9 cellular contexts compared by ENCODE assay signal in genomic region chr16:73878616-73879015, GRCh38.
A peak's percentile ranks its signal among the peaks of the same experiment; 100 is the strongest.
DNase-seq lines count a peak whose midpoint lies in the region; ATAC-seq and TF ChIP-seq lines count a peak whose summit lies in the region.
"Had no signal": no experiment of that assay in that cellular context is flagged by ENCODE, and none has a peak within 500 bp of the region (broad histone marks: within the 10 kb centered on the region; RNA-seq: fewer than 3 reads in every experiment).

No MANE protein-coding gene starts in this region.

- H3K4me3 ChIP-seq in psoas muscle, result no peak overlapping the region

- no peak overlapping the region for H3K4me3 Mint-ChIP-seq in CD14-positive monocyte
- H3K4me3 Mint-ChIP-seq: IgD-negative memory B cell had no signal

- H3K9me3 ChIP-seq in psoas muscle, result no peaks in the 10 kb centered on the region

- H3K27ac ChIP-seq in RWPE1 (no peak overlapping the region), psoas muscle (no peak overlapping the region)

- no peaks in the 10 kb centered on the region for H3K4me1 ChIP-seq in psoas muscle

- H3K4me1 Mint-ChIP-seq in CD14-positive monocyte, result no peaks in the 10 kb centered on the region
- H3K4me1 Mint-ChIP-seq: IgD-negative memory B cell had no signal

- TF ChIP-seq CTCF in RWPE1 (conservative IDR thresholded peaks at IDR 0.05; ENCODE audit: low read depth), result peak; percentile 44
- peak; percentile 69 for TF ChIP-seq CTCF in psoas muscle (IDR thresholded peaks at IDR 0.05)
- TF ChIP-seq CTCF in CD14-positive monocyte (IDR thresholded peaks at IDR 0.05), result no peak

- no peaks in the 10 kb centered on the region for H3K36me3 Mint-ChIP-seq in CD14-positive monocyte
- H3K36me3 Mint-ChIP-seq: IgD-negative memory B cell had no signal

- 12 to 23% (median 22%) methylated on average over 2 of the region's 2 CpGs for WGBS in psoas muscle, 3 donors

- DNase-seq in DMS79 (lab: John Stamatoyannopoulos, UW), result peak; percentile 21
- DNase-seq in LHCN-M2 (ENCODE audit: low read depth), result peak; percentile 45
- DNase-seq in RWPE1 (ENCODE audit: low spot score), result peak; percentile 48
- peak; percentile 66 for DNase-seq in fibroblast of gingiva (ENCODE audit: low read depth)
- no peak for DNase-seq in psoas muscle
- DNase-seq in CD14-positive monocyte (ENCODE audit: low spot score), result no peak

- CTCF ChIA-PET in RWPE1 (lab: Yijun Ruan, JAX), result interaction anchor here (0.5 to 1.4 kb wide), 34 partner anchors 9 to 1754 kb away, joined by 3 to 13 read pairs (median 4); no protein-coding TSS in a partner anchor

- peak in 3 of 4 donors; percentile 30 to 72 (median 58) for ATAC-seq in psoas muscle
- no peak for ATAC-seq in GM18498 (IDR thresholded peaks at IDR 0.05; ENCODE audit: unreplicated experiment)
- ATAC-seq in HG02852 (IDR thresholded peaks at IDR 0.05; ENCODE audit: unreplicated experiment), result no peak

- H3K27me3 Mint-ChIP-seq in CD14-positive monocyte (ENCODE audit: low read depth in 3 of 3), result peaks cover 0 to 3% (median 2%) of the 10 kb centered on the region in 3 donors
- H3K27me3 Mint-ChIP-seq: IgD-negative memory B cell had no signal

- no peaks in the 10 kb centered on the region for H3K36me3 ChIP-seq in psoas muscle (ENCODE audit: insufficient read depth in 1 of 2, low read depth in 1 of 2)

- H3K9me3 Mint-ChIP-seq in CD14-positive monocyte, result no peaks in the 10 kb centered on the region
- H3K9me3 Mint-ChIP-seq: IgD-negative memory B cell had no signal

- POLR2A ChIA-PET in RWPE1 (lab: Yijun Ruan, JAX; ENCODE audit: low non-redundant PET), result no interaction called here

- H3K27ac Mint-ChIP-seq in CD14-positive monocyte, result no peak overlapping the region
- H3K27ac Mint-ChIP-seq: IgD-negative memory B cell had no signal

- intact Hi-C loops in psoas muscle (cut with DNase I) (loop anchor here (5.0 to 10.0 kb wide), 3 partner anchors 311 to 1754 kb away; no protein-coding TSS in a partner anchor), CD14-positive monocyte (cut with micrococcal nuclease) (no loop called here)

- H3K27me3 ChIP-seq in psoas muscle (ENCODE audit: insufficient read depth in 3 of 3, low read length in 2 of 3), result no peaks in the 10 kb centered on the region

Comparison
In these comparisons a context has a peak if more than half of its experiments do, and no peak if none do; other contexts are left out.
1. DNase-seq: peak in DMS79 (single experiment), LHCN-M2 (single experiment), RWPE1 (single experiment) and fibroblast of gingiva (single experiment); none in psoas muscle (0 of 2) and CD14-positive monocyte (single experiment).
2. ATAC-seq: peak in psoas muscle (3 of 4); none in GM18498 (single experiment) and HG02852 (single experiment).
3. intact Hi-C loops: an anchor here in psoas muscle (5.0 to 10.0 kb wide); none called in CD14-positive monocyte.